17 cellular contexts compared by ENCODE assay signal in genomic region chr3:185914911-185915629, GRCh38. TPM values are rescaled to one million over a fixed set of nuclear protein-coding genes. Genes with fewer than 3 reads are reported as not detected.
DNase-seq lines count a peak whose midpoint lies in the region; ATAC-seq, FAIRE-seq and TF ChIP-seq lines count a peak whose summit lies in the region.
"Had no signal": no experiment of that assay in that cellular context is flagged by ENCODE, and none has a peak within 500 bp of the region (broad histone marks: within the 10 kb centered on the region; RNA-seq: fewer than 3 reads in every experiment).

No MANE protein-coding gene starts in this region.

- H3K36me3 ChIP-seq in HCT116 (ENCODE audit: control insufficient read depth in 1 of 2, insufficient read depth in 2 of 2, low read length in 2 of 2) (peaks cover 47 to 54% of the 10 kb centered on the region in 2 experiments), K562 (ENCODE audit: control insufficient read depth, insufficient read depth, low read length) (peaks cover 64% of the 10 kb centered on the region), neural progenitor cell (peaks cover 39% of the 10 kb centered on the region), MM.1S (replicated peaks; ENCODE audit: insufficient read depth, low read length) (peaks cover 51% of the 10 kb centered on the region)

- H3K27ac Mint-ChIP-seq in activated CD4-positive, alpha-beta T cell treated with anti-CD3 and anti-CD28 coated beads for 36 hours = peak overlapping the region; percentile 83
- H3K27ac Mint-ChIP-seq in activated CD4-positive, alpha-beta T cell treated with anti-CD3 and anti-CD28 coated beads, Interleukin-2, amount 10 ng/mL, durations not matched to agents 7 days and 5 days = no peak overlapping the region
- H3K27ac Mint-ChIP-seq in neural progenitor cell = no peak overlapping the region

- H3K4me3 ChIP-seq in HCT116 (replicated peaks in 1 of 2; ENCODE audit: low read depth in 1 of 2, low read length in 2 of 2) = no peak overlapping the region
- H3K4me3 ChIP-seq in K562 = no peak overlapping the region
- no peak overlapping the region for H3K4me3 ChIP-seq in neural progenitor cell
- H3K4me3 ChIP-seq in MM.1S (ENCODE audit: low read length) = no peak overlapping the region
- H3K4me3 ChIP-seq: gastroesophageal sphincter, sigmoid colon, tibial artery had no signal

- TF ChIP-seq POLR2A in HCT116 (IDR thresholded peaks at IDR 0.05; ENCODE audit: borderline replicate concordance, extremely low read depth, insufficient read depth, insufficient read length) (no peak), K562 (conservative IDR thresholded peaks at IDR 0.05) (peak; percentile 26)

- no peaks in the 10 kb centered on the region for H3K9me1 ChIP-seq in K562 (ENCODE audit: control insufficient read depth, insufficient read depth, low read length)

- 87% methylated on average over 6 of the region's 6 CpGs for WGBS in K562 (ENCODE audit: insufficient coverage, low coverage, missing lambda C conversion rate)

- no peaks in the 10 kb centered on the region for H3K9me2 ChIP-seq in HCT116 (ENCODE audit: insufficient read depth)
- no peaks in the 10 kb centered on the region for H3K9me2 ChIP-seq in MM.1S (replicated peaks; ENCODE audit: insufficient read depth, low read length)

- ATAC-seq in activated CD4-positive, alpha-beta T cell treated with anti-CD3 and anti-CD28 coated beads for 36 hours = no peak
- no peak for ATAC-seq in HCT116
- ATAC-seq in K562 = peak; percentile 11
- no peak for ATAC-seq in GM21526 (IDR thresholded peaks at IDR 0.05; ENCODE audit: low FRiP score, unreplicated experiment)
- ATAC-seq: gastroesophageal sphincter had no signal

- no peak overlapping the region for H3K4me2 ChIP-seq in HCT116 (ENCODE audit: low read length)
- H3K4me2 ChIP-seq in K562 (ENCODE audit: insufficient read depth, low read length) = no peak overlapping the region
- no peak overlapping the region for H3K4me2 ChIP-seq in neural progenitor cell
- H3K4me2 ChIP-seq in MM.1S (ENCODE audit: low read depth, low read length) = no peak overlapping the region

- H3F3A ChIP-seq in neural progenitor cell (ENCODE audit: low read depth) (peaks cover 91% of the 10 kb centered on the region), MM.1S (ENCODE audit: insufficient read depth, low read length) (peaks cover 80% of the 10 kb centered on the region)

- H2AFZ ChIP-seq in HCT116 (ENCODE audit: low read depth, low read length, poor library complexity, severe bottlenecking) = no peak overlapping the region
- no peak overlapping the region for H2AFZ ChIP-seq in K562 (ENCODE audit: low read depth, low read length)
- H2AFZ ChIP-seq in neural progenitor cell (replicated peaks) = no peak overlapping the region
- H2AFZ ChIP-seq in MM.1S (ENCODE audit: low read length) = no peak overlapping the region

- H3K9me3 ChIP-seq in HCT116 (ENCODE audit: control insufficient read depth in 1 of 2, insufficient read depth in 1 of 2, low read depth in 1 of 2, low read length in 2 of 2) (no peaks in the 10 kb centered on the region), K562 (replicated peaks; ENCODE audit: control insufficient read depth, insufficient read depth, low read depth, low read length) (no peaks in the 10 kb centered on the region), neural progenitor cell (ENCODE audit: low read depth) (no peaks in the 10 kb centered on the region), MM.1S (replicated peaks; ENCODE audit: insufficient read depth, low read length) (no peaks in the 10 kb centered on the region)
- H3K9me3 ChIP-seq: gastroesophageal sphincter, sigmoid colon, tibial artery had no signal

- H3K79me2 ChIP-seq in HCT116 (ENCODE audit: insufficient read depth, low read length) = peaks cover 54% of the 10 kb centered on the region
- peaks cover 5% of the 10 kb centered on the region; the same call in 2 of the 3 replicates for H3K79me2 ChIP-seq in K562 (ENCODE audit: control insufficient read depth, insufficient read depth, low read length)
- H3K79me2 ChIP-seq in neural progenitor cell (ENCODE audit: low read depth) = peaks cover 63% of the 10 kb centered on the region
- H3K79me2 ChIP-seq in MM.1S (ENCODE audit: low read length) = peaks cover 51% of the 10 kb centered on the region

- RAD21 ChIA-PET in HCT116 (lab: Charles Lee; ENCODE audit: low non-redundant PET in 1 of 2, low total read pairs in 2 of 2, uncharacterized antibody in 2 of 2, unreplicated experiment in 2 of 2) = no interaction called here

- no peak for TF ChIP-seq EP300 in K562 (IDR thresholded peaks at IDR 0.05; ENCODE audit: low read length)

- no peak overlapping the region for H3K4me3 Mint-ChIP-seq in activated CD4-positive, alpha-beta T cell treated with anti-CD3 and anti-CD28 coated beads for 36 hours
- H3K4me3 Mint-ChIP-seq in activated CD4-positive, alpha-beta T cell treated with anti-CD3 and anti-CD28 coated beads, Interleukin-2, amount 10 ng/mL, durations not matched to agents 7 days and 5 days = no peak overlapping the region
- H3K4me3 Mint-ChIP-seq in neural progenitor cell = no peak overlapping the region
- H3K4me3 Mint-ChIP-seq: CD8-positive, alpha-beta memory T cell had no signal

- TF ChIP-seq RAD21 in HCT116 (IDR thresholded peaks at IDR 0.05; ENCODE audit: low read depth) (no peak), K562 (CRISPR knock-in tag; conservative IDR thresholded peaks at IDR 0.05 in 1 of 2, IDR thresholded peaks at IDR 0.05 in 1 of 2) (no peak)

- peaks cover 3% of the 10 kb centered on the region for H3K4me1 Mint-ChIP-seq in activated CD4-positive, alpha-beta T cell treated with anti-CD3 and anti-CD28 coated beads for 36 hours
- H3K4me1 Mint-ChIP-seq in activated CD4-positive, alpha-beta T cell treated with anti-CD3 and anti-CD28 coated beads, Interleukin-2, amount 10 ng/mL, durations not matched to agents 7 days and 5 days = no peaks in the 10 kb centered on the region
- no peaks in the 10 kb centered on the region for H3K4me1 Mint-ChIP-seq in neural progenitor cell

- TF ChIP-seq CTCF in HCT116 (IDR thresholded peaks at IDR 0.05 in 2 of 3, conservative IDR thresholded peaks at IDR 0.05 in 1 of 3; ENCODE audit: borderline replicate concordance in 1 of 3, insufficient read depth in 1 of 3, low read depth in 2 of 3, low read length in 2 of 3) (no peak), K562 (IDR thresholded peaks at IDR 0.05 in 2 of 3, conservative IDR thresholded peaks at IDR 0.05 in 1 of 3; ENCODE audit: insufficient read depth in 2 of 3, low read depth in 1 of 3, low read length in 3 of 3) (no peak), neural progenitor cell (IDR thresholded peaks at IDR 0.05) (no peak), MM.1S (IDR thresholded peaks at IDR 0.05; ENCODE audit: low read length) (no peak)

- no peak overlapping the region for H3K27ac ChIP-seq in HCT116 (ENCODE audit: low read depth, low read length)
- no peak overlapping the region for H3K27ac ChIP-seq in K562 (ENCODE audit: extremely low read depth, low read depth, low read length)
- peak overlapping the region; percentile 13 for H3K27ac ChIP-seq in neural progenitor cell
- H3K27ac ChIP-seq in MM.1S (ENCODE audit: low read length) = no peak overlapping the region
- H3K27ac ChIP-seq: gastroesophageal sphincter, sigmoid colon, tibial artery had no signal

- H3K36me3 Mint-ChIP-seq in activated CD4-positive, alpha-beta T cell treated with anti-CD3 and anti-CD28 coated beads for 36 hours (ENCODE audit: low read depth) = peaks cover 56% of the 10 kb centered on the region
- peaks cover 57% of the 10 kb centered on the region for H3K36me3 Mint-ChIP-seq in activated CD4-positive, alpha-beta T cell treated with anti-CD3 and anti-CD28 coated beads, Interleukin-2, amount 10 ng/mL, durations not matched to agents 7 days and 5 days (ENCODE audit: low read depth)
- H3K36me3 Mint-ChIP-seq in neural progenitor cell = peaks cover 36% of the 10 kb centered on the region

- no TSS peak for BruUV-seq in HCT116 (replicated peaks; lab: Mats Ljungman, UMichigan)
- no TSS peak for BruUV-seq in K562 (replicated peaks; lab: Mats Ljungman, UMichigan)

- H3K27me3 Mint-ChIP-seq in activated CD4-positive, alpha-beta T cell treated with anti-CD3 and anti-CD28 coated beads for 36 hours = no peaks in the 10 kb centered on the region
- H3K27me3 Mint-ChIP-seq in activated CD4-positive, alpha-beta T cell treated with anti-CD3 and anti-CD28 coated beads, Interleukin-2, amount 10 ng/mL, durations not matched to agents 7 days and 5 days = no peaks in the 10 kb centered on the region
- H3K27me3 Mint-ChIP-seq in neural progenitor cell (ENCODE audit: insufficient read depth, low read depth) = no peaks in the 10 kb centered on the region
- H3K27me3 Mint-ChIP-seq: CD8-positive, alpha-beta memory T cell had no signal

- H3K9ac ChIP-seq in HCT116 (ENCODE audit: low read length) (no peak overlapping the region), K562 (ENCODE audit: insufficient read depth in 1 of 2, low read depth in 2 of 2, low read length in 2 of 2) (no peak overlapping the region), neural progenitor cell (no peak overlapping the region), MM.1S (ENCODE audit: low read length) (no peak overlapping the region)

- CTCF ChIA-PET in activated CD4-positive, alpha-beta T cell treated with anti-CD3 and anti-CD28 coated beads for 36 hours (lab: Charles Lee) = interaction anchor here (0.6 to 1.5 kb wide), 3 partner anchors 10 to 321 kb away, joined by 3 to 6 read pairs (median 4); no protein-coding TSS in a partner anchor
- CTCF ChIA-PET in activated CD4-positive, alpha-beta T cell treated with anti-CD3 and anti-CD28 coated beads, Interleukin-2, amount 10 ng/mL, durations not matched to agents 7 days and 5 days (lab: Charles Lee) = interaction anchor here (1.7 kb wide), 1 partner anchor 9 kb away, joined by 4 read pairs; no protein-coding TSS in a partner anchor
- CTCF ChIA-PET in HCT116 (lab: Charles Lee) = interaction anchor here (1.2 to 1.3 kb wide), 2 partner anchors 28 to 180 kb away, joined by 3 to 4 read pairs; no protein-coding TSS in a partner anchor
- CTCF ChIA-PET in K562 (lab: Yijun Ruan, JAX; ENCODE audit: low intra/inter-chr PET ratio) = no interaction called here

- H3K4me1 ChIP-seq in HCT116 (ENCODE audit: control insufficient read depth in 1 of 2, insufficient read depth in 2 of 2, low read length in 2 of 2) (peaks cover 0 to 3% of the 10 kb centered on the region in 2 experiments; a peak in 1 of 4 replicates), K562 (replicated peaks in 1 of 2; ENCODE audit: control insufficient read depth in 2 of 2, insufficient read depth in 2 of 2, low read length in 2 of 2) (no peaks in the 10 kb centered on the region), neural progenitor cell (no peaks in the 10 kb centered on the region), MM.1S (ENCODE audit: low read length) (no peaks in the 10 kb centered on the region)
- H3K4me1 ChIP-seq: gastroesophageal sphincter, sigmoid colon had no signal

- in situ Hi-C loops in K562 (cut with MboI) = no loop called here

- no peak for DNase-seq in activated CD4-positive, alpha-beta T cell treated with anti-CD3 and anti-CD28 coated beads for 36 hours
- DNase-seq in activated CD4-positive, alpha-beta T cell treated with anti-CD3 and anti-CD28 coated beads, Interleukin-2, amount 10 ng/mL, durations not matched to agents 7 days and 5 days = no peak
- DNase-seq in HCT116 (ENCODE audit: low read depth, low spot score) (no peak), K562 (ENCODE audit: extremely low read depth in 1 of 4, low spot score in 3 of 4) (no peak), neural progenitor cell (ENCODE audit: low spot score) (no peak), NCI-H510A treated with DMSO at 0.1 percent for 48 hours (lab: John Stamatoyannopoulos, UW) (no peak), MM.1S (no peak)
- DNase-seq: activated CD4-positive, CD25-positive, alpha-beta regulatory T cell treated with anti-CD3 and anti-CD28 coated beads, Interleukin-2, amount 50 U/mL, for 72 hours; amniotic stem cell; CD8-positive, alpha-beta memory T cell; NCI-H446; sigmoid colon; stimulated activated CD4-positive, alpha-beta T cell treated with anti-CD3 and anti-CD28 coated beads, Interleukin-4, amount 100 ng/mL, for 1 hour; stimulated activated CD8-positive, alpha-beta memory T cell treated with anti-CD3 and anti-CD28 coated beads, Interleukin-4, amount 100 ng/mL, for 48 hours; tibial artery had no signal

- H4K20me1 ChIP-seq in HCT116 (ENCODE audit: insufficient read depth) (peaks cover 53% of the 10 kb centered on the region), K562 (replicated peaks; ENCODE audit: control insufficient read depth, insufficient read depth, low read length) (peaks cover 3% of the 10 kb centered on the region; the same call in 1 of the 2 replicates), neural progenitor cell (ENCODE audit: low read depth) (peaks cover 82% of the 10 kb centered on the region), MM.1S (ENCODE audit: insufficient read depth, low read length) (peaks cover 42% of the 10 kb centered on the region)

- intact Hi-C loops in activated CD4-positive, alpha-beta T cell treated with anti-CD3 and anti-CD28 coated beads for 36 hours (cut with DNase I, micrococcal nuclease) = loop anchor here (5.0 to 10.0 kb wide), 2 partner anchors 88 to 250 kb away; partner anchors contain the start of gene IGF2BP2 (in 1 of the 2)
- intact Hi-C loops in HCT116 (cut with micrococcal nuclease) (no loop called here), K562 (cut with micrococcal nuclease) (loop anchor here (5.0 kb wide), 1 partner anchor 183 kb away; no protein-coding TSS in a partner anchor)

- POLR2A ChIA-PET in activated CD4-positive, alpha-beta T cell treated with anti-CD3 and anti-CD28 coated beads for 36 hours (lab: Charles Lee) = interaction anchor here (0.6 to 2.0 kb wide), 7 partner anchors 8 to 546 kb away, joined by 3 to 10 read pairs (median 4); no protein-coding TSS in a partner anchor
- POLR2A ChIA-PET in activated CD4-positive, alpha-beta T cell treated with anti-CD3 and anti-CD28 coated beads, Interleukin-2, amount 10 ng/mL, durations not matched to agents 7 days and 5 days (lab: Charles Lee) = no interaction called here
- POLR2A ChIA-PET in HCT116 (lab: Charles Lee) (interaction anchor here (0.9 kb wide), 1 partner anchor 12 kb away, joined by 3 read pairs; no protein-coding TSS in a partner anchor), K562 (lab: Yijun Ruan, JAX) (interaction anchor here (0.5 to 4.7 kb wide), 15 partner anchors 7 to 255 kb away, joined by 3 to 55 read pairs (median 6); no protein-coding TSS in a partner anchor)

- H3K27me3 ChIP-seq in HCT116 (ENCODE audit: insufficient read depth, low read length) = no peaks in the 10 kb centered on the region
- H3K27me3 ChIP-seq in K562 (ENCODE audit: control insufficient read depth in 2 of 2, insufficient read depth in 2 of 2, low read length in 2 of 2) = no peaks in the 10 kb centered on the region
- no peaks in the 10 kb centered on the region for H3K27me3 ChIP-seq in neural progenitor cell
- no peaks in the 10 kb centered on the region for H3K27me3 ChIP-seq in MM.1S (replicated peaks; ENCODE audit: insufficient read depth, low read length)
- H3K27me3 ChIP-seq: gastroesophageal sphincter, sigmoid colon, tibial artery had no signal

- no peak for FAIRE-seq in K562 (lab: Jason Lieb, UNC)

- H3K9me3 Mint-ChIP-seq in activated CD4-positive, alpha-beta T cell treated with anti-CD3 and anti-CD28 coated beads for 36 hours (ENCODE audit: low read depth) = no peaks in the 10 kb centered on the region
- H3K9me3 Mint-ChIP-seq in activated CD4-positive, alpha-beta T cell treated with anti-CD3 and anti-CD28 coated beads, Interleukin-2, amount 10 ng/mL, durations not matched to agents 7 days and 5 days = no peaks in the 10 kb centered on the region
- H3K9me3 Mint-ChIP-seq in neural progenitor cell = no peaks in the 10 kb centered on the region
- H3K9me3 Mint-ChIP-seq: CD8-positive, alpha-beta memory T cell had no signal

RNA-seq across cellular contexts. Expression of gene TRA2B, which starts 22.7 kb away (rescaled TPM):
- 100 to 1,000 TPM; 228 to 344 TPM for total RNA-seq in activated CD4-positive, alpha-beta T cell treated with anti-CD3 and anti-CD28 coated beads for 36 hours
- total RNA-seq in activated CD4-positive, alpha-beta T cell treated with anti-CD3 and anti-CD28 coated beads, Interleukin-2, amount 10 ng/mL, durations not matched to agents 7 days and 5 days = 100 to 1,000 TPM; 224 to 284 TPM
- total RNA-seq in HCT116 (2021; ENCODE audit: unreplicated experiment) = 172 TPM
- polyA plus RNA-seq in HCT116 (2012) = 155 and 228 TPM in 2 replicates
- 267 and 677 TPM in 2 replicates for total RNA-seq in K562 (2011; cell fraction: chromatin; rRNA removed; ENCODE audit: low replicate concordance)
- 155 and 196 TPM in 2 replicates for total RNA-seq in K562 (2011; cell fraction: nucleolus; rRNA removed)
- 358 and 568 TPM in 2 replicates for total RNA-seq in K562 (2011; cell fraction: nucleoplasm; rRNA removed)
- total RNA-seq in K562 (2014; rRNA removed) = 345 and 451 TPM in 2 replicates
- total RNA-seq in K562 (2014; rRNA removed; fragmentation: Illumina TruSeq; extraction: Trizol) = 278 and 286 TPM in 2 replicates
- total RNA-seq in K562 (2015; rRNA removed; fragmentation: Illumina TruSeq; extraction: Trizol) = 385 and 411 TPM in 2 replicates
- total RNA-seq in K562 (2021) = 244 and 254 TPM in 2 replicates
- 224 and 295 TPM in 2 replicates for polyA plus RNA-seq in K562 (2011; rRNA removed)
- polyA plus RNA-seq in K562 (2011; cell fraction: cytosol; rRNA removed) = 154 and 160 TPM in 2 replicates
- polyA plus RNA-seq in K562 (2011; cell fraction: nucleus; rRNA removed) = 311 and 318 TPM in 2 replicates
- 166 and 283 TPM in 2 replicates for polyA plus RNA-seq in K562 (2012)
- polyA plus RNA-seq in K562 (2014; fragmentation: Illumina TruSeq; extraction: Trizol) = 285 and 300 TPM in 2 replicates
- 100 to 1,000 TPM; 105 to 132 TPM for polyA plus RNA-seq in K562 (2014; fragmentation: Nextera tagmentation; extraction: Ambion mirVana)
- polyA plus RNA-seq in K562 (2014; rRNA removed) = 260 and 286 TPM in 2 replicates
- 355 and 364 TPM in 2 replicates for polyA minus RNA-seq in K562 (2011; rRNA and poly(A)+ RNA removed)
- 218 and 232 TPM in 2 replicates for polyA minus RNA-seq in K562 (2011; cell fraction: cytosol; rRNA and poly(A)+ RNA removed)
- 402 and 570 TPM in 2 replicates for polyA minus RNA-seq in K562 (2011; cell fraction: nucleus; rRNA and poly(A)+ RNA removed)
- total RNA-seq in neural progenitor cell (ENCODE audit: low replicate concordance) = 310 and 431 TPM in 2 replicates
